In genomic region chr1:112196008-112196588, GRCh38 we compare ENCODE assay signal across 26 cellular contexts.
"Had no signal": no experiment of that assay in that cellular context is flagged by ENCODE, and none has a peak within 500 bp of the region (broad histone marks: within the 10 kb centered on the region; RNA-seq: fewer than 3 reads in every experiment).

No MANE protein-coding gene starts in this region.

- H3K27me3 ChIP-seq: ascending aorta, body of pancreas, SJCRH30 had no signal

- ATAC-seq: activated CD4-positive, alpha-beta T cell treated with anti-CD3 and anti-CD28 coated beads for 36 hours; activated naive CD4-positive, alpha-beta T cell treated with anti-CD3 and anti-CD28 coated beads, Interleukin-2, amount 50 U/mL, for 72 hours; activated naive CD8-positive, alpha-beta T cell treated with anti-CD3 and anti-CD28 coated beads, Interleukin-2, amount 50 U/mL, for 24 hours; body of pancreas had no signal

- H3K9me3 ChIP-seq: ascending aorta, body of pancreas, SJCRH30, SK-N-SH had no signal

- H3K27ac Mint-ChIP-seq: activated CD4-positive, alpha-beta memory T cell treated with anti-CD3 and anti-CD28 coated beads, Interleukin-2, amount 10 ng/mL, durations not matched to agents 7 days and 5 days; activated CD4-positive, alpha-beta T cell treated with anti-CD3 and anti-CD28 coated beads for 36 hours; activated naive CD4-positive, alpha-beta T cell treated with anti-CD3 and anti-CD28 coated beads, Interleukin-2, amount 50 U/mL, for 72 hours; activated naive CD8-positive, alpha-beta T cell treated with anti-CD3 and anti-CD28 coated beads, Interleukin-2, amount 50 U/mL, for 24 hours; activated T-helper 2 cell treated with anti-CD3 and anti-CD28 coated beads, Interferon-gamma antibody, Interleukin-2, Interleukin-4, amounts not matched to agents 10 μg/mL and 5 μg/mL and 100 μg/mL, durations not matched to agents 14 hours and 24 hours and 36 hours had no signal

- H3K9ac ChIP-seq: SK-N-SH had no signal

- H3K4me2 ChIP-seq: SK-N-SH had no signal

- H3K27ac ChIP-seq: ascending aorta, body of pancreas, SJCRH30, VCaP had no signal

- H3K36me3 Mint-ChIP-seq: activated naive CD4-positive, alpha-beta T cell treated with anti-CD3 and anti-CD28 coated beads, Interleukin-2, amount 50 U/mL, for 72 hours had no signal

- H3K4me1 Mint-ChIP-seq: activated CD4-positive, alpha-beta memory T cell treated with anti-CD3 and anti-CD28 coated beads, Interleukin-2, amount 10 ng/mL, durations not matched to agents 7 days and 5 days; activated CD4-positive, alpha-beta T cell treated with anti-CD3 and anti-CD28 coated beads for 36 hours; activated naive CD8-positive, alpha-beta T cell treated with anti-CD3 and anti-CD28 coated beads, Interleukin-2, amount 50 U/mL, for 24 hours; central memory CD8-positive, alpha-beta T cell had no signal

- DNase-seq: activated CD4-positive, alpha-beta memory T cell treated with anti-CD3 and anti-CD28 coated beads, Interleukin-2, amount 10 ng/mL, durations not matched to agents 7 days and 5 days; activated CD4-positive, alpha-beta T cell treated with anti-CD3 and anti-CD28 coated beads for 36 hours; activated CD4-positive, alpha-beta T cell treated with anti-CD3 and anti-CD28 coated beads, Interleukin-2, amount 50 U/mL, for 1 hour; activated naive CD4-positive, alpha-beta T cell; activated naive CD8-positive, alpha-beta T cell treated with anti-CD3 and anti-CD28 coated beads, Interleukin-2, amount 50 U/mL, for 24 hours; activated T-cell treated with anti-CD3 and anti-CD28 coated beads for 4 hours; activated T-cell treated with anti-CD3 and anti-CD28 coated beads, Interleukin-2, amount 50 U/mL, for 48 hours; amniotic stem cell; body of pancreas; KG1; NCI-H1092; NCI-H1417; NCI-H1930; NCI-H2171; NCI-H2227 treated with DMSO at 0.1 percent for 48 hours; NCI-H446 treated with DMSO at 0.1 percent for 48 hours; NCI-H526 treated with DMSO at 0.1 percent for 48 hours; NCI-H82; SJCRH30; SK-N-SH; T-helper 1 cell had no signal

- H3K4me3 ChIP-seq: ascending aorta, body of pancreas, SJCRH30 had no signal

- H3K4me3 Mint-ChIP-seq: activated CD4-positive, alpha-beta memory T cell treated with anti-CD3 and anti-CD28 coated beads, Interleukin-2, amount 10 ng/mL, durations not matched to agents 7 days and 5 days; activated CD4-positive, alpha-beta T cell treated with anti-CD3 and anti-CD28 coated beads for 36 hours; activated naive CD8-positive, alpha-beta T cell treated with anti-CD3 and anti-CD28 coated beads, Interleukin-2, amount 50 U/mL, for 24 hours; central memory CD8-positive, alpha-beta T cell had no signal

- H3K4me1 ChIP-seq: ascending aorta, body of pancreas, SJCRH30 had no signal

- H3K9me3 Mint-ChIP-seq: activated CD4-positive, alpha-beta memory T cell treated with anti-CD3 and anti-CD28 coated beads, Interleukin-2, amount 10 ng/mL, durations not matched to agents 7 days and 5 days; activated T-helper 2 cell treated with anti-CD3 and anti-CD28 coated beads, Interferon-gamma antibody, Interleukin-2, Interleukin-4, amounts not matched to agents 10 μg/mL and 5 μg/mL and 100 μg/mL, durations not matched to agents 14 hours and 24 hours and 36 hours had no signal

- H3K36me3 ChIP-seq: ascending aorta, SJCRH30 had no signal
